ENCODE assay signal across 9 cellular contexts in genomic region chr12:15268927-15269552, GRCh38. TPM values are rescaled to one million over a fixed set of nuclear protein-coding genes. Genes with fewer than 3 reads are reported as not detected.
DNase-seq lines count a peak whose midpoint lies in the region; ATAC-seq and TF ChIP-seq lines count a peak whose summit lies in the region.
"Had no signal": no experiment of that assay in that cellular context is flagged by ENCODE, and none has a peak within 500 bp of the region (broad histone marks: within the 10 kb centered on the region; RNA-seq: fewer than 3 reads in every experiment).

No MANE protein-coding gene starts in this region.

- no peaks in the 10 kb centered on the region for H3K9me2 ChIP-seq in OCI-LY7 (ENCODE audit: insufficient read depth, low read length)

- H3K27ac ChIP-seq in OCI-LY7 (ENCODE audit: low read depth, low read length, poor library complexity, severe bottlenecking) (no peak overlapping the region), right cardiac atrium (ENCODE audit: low read length) (no peak overlapping the region)
- H3K27ac ChIP-seq: BLaER1 treated with 17β-estradiol and CSF1 and Interleukin-3, amounts not matched to agents 10 nM and 100 nM had no signal

- no peaks in the 10 kb centered on the region for H3K36me3 ChIP-seq in OCI-LY7 (ENCODE audit: insufficient read depth, low read length)
- H3K36me3 ChIP-seq in adipocyte (ENCODE audit: control insufficient read depth, insufficient read depth, low read length, severe bottlenecking), result no peaks in the 10 kb centered on the region
- H3K36me3 ChIP-seq: BLaER1 treated with 17β-estradiol and CSF1 and Interleukin-3, amounts not matched to agents 10 nM and 100 nM had no signal

- H3K4me1 ChIP-seq in OCI-LY7 (ENCODE audit: insufficient read depth, low read length, poor library complexity, severe bottlenecking) (no peaks in the 10 kb centered on the region), adipocyte (ENCODE audit: control insufficient read depth, insufficient read depth, low read length) (peaks cover 3% of the 10 kb centered on the region), right cardiac atrium (ENCODE audit: control insufficient read depth, insufficient read depth, low read length) (no peaks in the 10 kb centered on the region)

- H3K79me2 ChIP-seq in OCI-LY7 (ENCODE audit: insufficient read depth, low read depth, low read length), result no peaks in the 10 kb centered on the region

- under 1% methylated on average over 2 of the region's 2 CpGs for WGBS in right cardiac atrium

- peak; percentile 82 for ATAC-seq in GM21737 (IDR thresholded peaks at IDR 0.05; ENCODE audit: unreplicated experiment)
- ATAC-seq in right cardiac atrium, result peak in 1 of 2 donors; percentile 54

- H3K4me2 ChIP-seq in OCI-LY7 (ENCODE audit: low read length), result no peak overlapping the region
- H3K4me2 ChIP-seq: BLaER1 treated with 17β-estradiol and CSF1 and Interleukin-3, amounts not matched to agents 10 nM and 100 nM had no signal

- CTCF ChIA-PET in OCI-LY7 (lab: Charles Lee; ENCODE audit: unreplicated experiment), result no interaction called here

- H3K4me3 ChIP-seq in OCI-LY7 (ENCODE audit: low read depth, low read length, poor library complexity, severe bottlenecking) (no peak overlapping the region), adipocyte (ENCODE audit: low read length) (no peak overlapping the region), right cardiac atrium (ENCODE audit: low read length) (no peak overlapping the region)
- H3K4me3 ChIP-seq: BLaER1 treated with 17β-estradiol and CSF1 and Interleukin-3, amounts not matched to agents 10 nM and 100 nM had no signal

- peak; percentile 96 for TF ChIP-seq CTCF in OCI-LY7 (conservative IDR thresholded peaks at IDR 0.05; ENCODE audit: low read length)

- no peaks in the 10 kb centered on the region for H4K20me1 ChIP-seq in OCI-LY7 (ENCODE audit: insufficient read depth, low read length)
- H4K20me1 ChIP-seq: BLaER1 treated with 17β-estradiol and CSF1 and Interleukin-3, amounts not matched to agents 10 nM and 100 nM had no signal

- no peaks in the 10 kb centered on the region for H3K9me3 ChIP-seq in OCI-LY7 (ENCODE audit: low read length)
- no peaks in the 10 kb centered on the region for H3K9me3 ChIP-seq in adipocyte (ENCODE audit: control insufficient read depth, low read length)
- no peaks in the 10 kb centered on the region for H3K9me3 ChIP-seq in right cardiac atrium (ENCODE audit: control insufficient read depth, low read length)

- intact Hi-C loops in OCI-LY7 (cut with micrococcal nuclease; ENCODE audit: unreplicated experiment), result loop anchor here (2.0 to 10.0 kb wide), 3 partner anchors 270 to 544 kb away; no protein-coding TSS in a partner anchor
- intact Hi-C loops in right cardiac atrium (cut with DNase I), result loop anchor here in 1 of 4 donors (5.0 kb wide), 1 partner anchor 547 kb away; no protein-coding TSS in a partner anchor

- no peak overlapping the region for H2AFZ ChIP-seq in OCI-LY7 (ENCODE audit: low read length)

- POLR2A ChIA-PET in OCI-LY7 (lab: Charles Lee), result interaction anchor here (1.2 to 1.3 kb wide), 2 partner anchors 11 to 21 kb away, joined by 3 read pairs; no protein-coding TSS in a partner anchor

- no TSS peak for BruUV-seq in OCI-LY7 (replicated peaks; lab: Mats Ljungman, UMichigan)

- H3K27me3 ChIP-seq in adipocyte (replicated peaks; ENCODE audit: control insufficient read depth, insufficient read depth, low read length) (no peaks in the 10 kb centered on the region), right cardiac atrium (ENCODE audit: control insufficient read depth, insufficient read depth) (no peaks in the 10 kb centered on the region)
- H3K27me3 ChIP-seq: BLaER1 treated with 17β-estradiol and CSF1 and Interleukin-3, amounts not matched to agents 10 nM and 100 nM had no signal

- H3K9ac ChIP-seq in adipocyte (ENCODE audit: low read length), result no peak overlapping the region
- H3K9ac ChIP-seq: BLaER1 treated with 17β-estradiol and CSF1 and Interleukin-3, amounts not matched to agents 10 nM and 100 nM had no signal

- peak; percentile 35 for DNase-seq in SKM-1 treated with dmso at 0.1 percent for 144 hours (lab: John Stamatoyannopoulos, UW; ENCODE audit: unreplicated experiment)
- no peak for DNase-seq in SKM-1 (lab: John Stamatoyannopoulos, UW; ENCODE audit: unreplicated experiment)
- DNase-seq in Kasumi-1 (lab: John Stamatoyannopoulos, UW), result peak; percentile 34 to 47
- peak; percentile 66 for DNase-seq in OCI-LY7 (ENCODE audit: low spot score)
- peak; percentile 79 for DNase-seq in adipocyte (ENCODE audit: low read depth)
- peak in 2 of 3 donors; percentile 24 to 41 for DNase-seq in right cardiac atrium
- DNase-seq in smooth muscle cell of the brain vasculature (ENCODE audit: low read depth, low spot score), result peak; percentile 21

RNA-seq across cellular contexts. Expression of gene RERG, which starts 47.8 kb away (rescaled TPM):
- not detected in 2 replicates for total RNA-seq in OCI-LY7 (2014; rRNA removed; shearing (Covaris generic))
- total RNA-seq in OCI-LY7 (2022) (not detected in 2 replicates), right cardiac atrium (1 to 10 TPM; 5.1 to 9.5 (median 8.4) TPM)
- 9.1 TPM for polyA plus RNA-seq in right cardiac atrium

RNA-seq across cellular contexts. Expression of gene PTPRO, which starts 53.3 kb away (rescaled TPM):
- 0.06 TPM in 1 of 2 replicates, not detected in the other for total RNA-seq in OCI-LY7 (2014; rRNA removed; shearing (Covaris generic))
- total RNA-seq in OCI-LY7 (2022) (0.23 TPM in 1 of 2 replicates, not detected in the other), right cardiac atrium (1 to 10 TPM; 1.4 to 1.8 (median 1.6) TPM)
- polyA plus RNA-seq in right cardiac atrium, result 0.20 TPM

Comparison
In these comparisons a context has a peak if more than half of its experiments do, and no peak if none do; other contexts are left out.
1. RNA of gene RERG, which starts 47.8 kb away (total RNA-seq): 5.1 to 9.5 TPM in right cardiac atrium; not detected in OCI-LY7; every median in the first group is over 4 times any median in the second.